Comparison of ENCODE assay signal across 17 cellular contexts in the genomic region with DNA sequence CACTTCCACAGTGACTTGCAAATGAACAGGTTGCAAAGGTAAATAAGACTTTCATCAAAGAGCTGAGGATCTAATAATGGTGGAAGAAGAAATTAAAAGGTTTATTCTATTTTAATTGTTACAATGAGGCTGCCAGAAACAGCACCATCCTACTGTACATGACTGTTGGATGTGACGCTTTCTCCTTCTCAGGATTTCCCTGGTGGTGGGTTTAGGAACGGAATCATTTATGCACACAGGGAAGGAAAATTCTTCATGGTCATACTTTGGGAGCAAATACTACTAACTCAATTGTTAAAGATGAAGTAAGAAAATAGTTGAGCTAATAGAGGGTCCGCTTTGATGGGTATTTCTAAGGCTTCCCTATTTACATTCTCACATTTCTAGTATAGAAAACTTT. TPM values are rescaled to one million over a fixed set of nuclear protein-coding genes. Genes with fewer than 3 reads are reported as not detected.
DNase-seq lines count a peak whose midpoint lies in the region; ATAC-seq, FAIRE-seq and TF ChIP-seq lines count a peak whose summit lies in the region.
"Had no signal": no experiment of that assay in that cellular context is flagged by ENCODE, and none has a peak within 500 bp of the region (broad histone marks: within the 10 kb centered on the region; RNA-seq: fewer than 3 reads in every experiment).

No MANE protein-coding gene starts in this region.

- TF ChIP-seq POLR2A in HepG2 (IDR thresholded peaks at IDR 0.05; ENCODE audit: insufficient read depth in 1 of 2, low read depth in 2 of 2, low read length in 2 of 2) (no peak), right lobe of liver (IDR thresholded peaks at IDR 0.05) (no peak)

- TF ChIP-seq RAD21 in HepG2 (CRISPR knock-in tag; IDR thresholded peaks at IDR 0.05) = no peak

- no peaks in the 10 kb centered on the region for H3K4me1 Mint-ChIP-seq in activated CD4-positive, alpha-beta T cell treated with anti-CD3 and anti-CD28 coated beads, Interleukin-2, amount 10 ng/mL, durations not matched to agents 7 days and 5 days
- H3K4me1 Mint-ChIP-seq: CD4-positive, CD25-positive, alpha-beta regulatory T cell had no signal

- in situ Hi-C loops in HepG2 (cut with HindIII; ENCODE audit: extremely low pct_ligation_motif_present, low pct_unique_long_range_greater_than_20kb) = no loop called here

- no peak overlapping the region for H3K27ac Mint-ChIP-seq in activated CD4-positive, alpha-beta T cell treated with anti-CD3 and anti-CD28 coated beads, Interleukin-2, amount 10 ng/mL, durations not matched to agents 7 days and 5 days
- H3K27ac Mint-ChIP-seq: B cell; CD4-positive, CD25-positive, alpha-beta regulatory T cell had no signal

- H3K27ac ChIP-seq in HepG2 (ENCODE audit: extremely low read length, insufficient read depth, low read length) (no peak overlapping the region), right lobe of liver (no peak overlapping the region), PC-3 (ENCODE audit: low read length) (no peak overlapping the region)

- no peak for DNase-seq in HepG2 (ENCODE audit: low spot score)
- DNase-seq in right lobe of liver = no peak
- DNase-seq in PC-3 = no peak
- DNase-seq in fibroblast of the aortic adventitia (ENCODE audit: low read depth) = no peak
- DNase-seq in activated CD4-positive, alpha-beta T cell treated with anti-CD3 and anti-CD28 coated beads, Interleukin-2, amount 10 ng/mL, durations not matched to agents 7 days and 5 days = no peak
- no peak for DNase-seq in NCI-H526 (lab: John Stamatoyannopoulos, UW)
- DNase-seq in NK-92 treated with Interleukin-12 subunit alpha and Interleukin-12 subunit beta, amount 100 ng/mL, for 24 hours (lab: John Stamatoyannopoulos, UW) = no peak
- DNase-seq: C1 segment of cervical spinal cord; Caco-2; CD4-positive, CD25-positive, alpha-beta regulatory T cell; DMS153; DND-41; EL had no signal

- H3K36me3 ChIP-seq in HepG2 (replicated peaks in 1 of 2; ENCODE audit: control insufficient read depth in 1 of 2, insufficient read depth in 2 of 2, low read length in 2 of 2) (no peaks in the 10 kb centered on the region), right lobe of liver (no peaks in the 10 kb centered on the region), PC-3 (ENCODE audit: low read depth, low read length) (no peaks in the 10 kb centered on the region)
- H3K36me3 ChIP-seq: HAP-1 had no signal

- FAIRE-seq in HepG2 (lab: Jason Lieb, UNC) = no peak
- FAIRE-seq: GM12891, H1 had no signal

- no peak overlapping the region for H3K4me3 Mint-ChIP-seq in activated CD4-positive, alpha-beta T cell treated with anti-CD3 and anti-CD28 coated beads, Interleukin-2, amount 10 ng/mL, durations not matched to agents 7 days and 5 days
- H3K4me3 Mint-ChIP-seq: B cell; CD4-positive, CD25-positive, alpha-beta regulatory T cell had no signal

- H3K4me1 ChIP-seq in HepG2 (ENCODE audit: insufficient read depth, low read length) (no peaks in the 10 kb centered on the region), right lobe of liver (no peaks in the 10 kb centered on the region), PC-3 (ENCODE audit: insufficient read depth, low read length) (no peaks in the 10 kb centered on the region)
- H3K4me1 ChIP-seq: Caco-2, HAP-1 had no signal

- TF ChIP-seq CTCF in HepG2 (CRISPR knock-in tag; IDR thresholded peaks at IDR 0.05) (no peak), right lobe of liver (IDR thresholded peaks at IDR 0.05) (no peak), PC-3 (conservative IDR thresholded peaks at IDR 0.05; ENCODE audit: low read depth, low read length) (0 out of 2 replicates have a peak, but pooled peaks have one; percentile 23), fibroblast of the aortic adventitia (IDR thresholded peaks at IDR 0.05; ENCODE audit: insufficient read depth, low read length) (peak; percentile 0)

- H3K27me3 Mint-ChIP-seq in activated CD4-positive, alpha-beta T cell treated with anti-CD3 and anti-CD28 coated beads, Interleukin-2, amount 10 ng/mL, durations not matched to agents 7 days and 5 days = no peaks in the 10 kb centered on the region
- H3K27me3 Mint-ChIP-seq: CD4-positive, CD25-positive, alpha-beta regulatory T cell had no signal

- H4K20me1 ChIP-seq in HepG2 (ENCODE audit: insufficient read depth, low read length) = no peaks in the 10 kb centered on the region
- no peaks in the 10 kb centered on the region for H4K20me1 ChIP-seq in PC-3 (ENCODE audit: low read length)

- ATAC-seq in HepG2 = peak; percentile 54
- ATAC-seq in right lobe of liver = no peak
- no peak for ATAC-seq in PC-3

- no peak overlapping the region for H3K9ac ChIP-seq in HepG2 (ENCODE audit: insufficient read depth, low read depth, low read length)
- no peak overlapping the region for H3K9ac ChIP-seq in PC-3 (ENCODE audit: low read length)

- CTCF ChIA-PET in HepG2 (lab: Yijun Ruan, JAX; ENCODE audit: low intra/inter-chr PET ratio, low total read pairs) = no interaction called here
- CTCF ChIA-PET in PC-3 (lab: Charles Lee) = interaction anchor here (0.6 kb wide), 1 partner anchor 1803 kb away, joined by 3 read pairs; no protein-coding TSS in a partner anchor
- CTCF ChIA-PET in activated CD4-positive, alpha-beta T cell treated with anti-CD3 and anti-CD28 coated beads, Interleukin-2, amount 10 ng/mL, durations not matched to agents 7 days and 5 days (lab: Charles Lee) = no interaction called here

- no peaks in the 10 kb centered on the region for H3K9me3 Mint-ChIP-seq in activated CD4-positive, alpha-beta T cell treated with anti-CD3 and anti-CD28 coated beads, Interleukin-2, amount 10 ng/mL, durations not matched to agents 7 days and 5 days
- H3K9me3 Mint-ChIP-seq: CD4-positive, CD25-positive, alpha-beta regulatory T cell had no signal

- no peaks in the 10 kb centered on the region for H3K36me3 Mint-ChIP-seq in activated CD4-positive, alpha-beta T cell treated with anti-CD3 and anti-CD28 coated beads, Interleukin-2, amount 10 ng/mL, durations not matched to agents 7 days and 5 days (ENCODE audit: low read depth)
- H3K36me3 Mint-ChIP-seq: CD4-positive, CD25-positive, alpha-beta regulatory T cell had no signal

- H3K4me3 ChIP-seq in HepG2 (replicated peaks in 1 of 3; ENCODE audit: insufficient read depth in 1 of 3, low read depth in 2 of 3, low read length in 3 of 3) = no peak overlapping the region
- no peak overlapping the region for H3K4me3 ChIP-seq in right lobe of liver
- H3K4me3 ChIP-seq in PC-3 (ENCODE audit: low read length) = no peak overlapping the region
- no peak overlapping the region for H3K4me3 ChIP-seq in fibroblast of the aortic adventitia (ENCODE audit: low read depth, low read length)
- H3K4me3 ChIP-seq: HAP-1 had no signal

- H3K27me3 ChIP-seq in HepG2 (ENCODE audit: control insufficient read depth in 1 of 2, insufficient read depth in 2 of 2, low read length in 2 of 2) (no peaks in the 10 kb centered on the region), right lobe of liver (no peaks in the 10 kb centered on the region), PC-3 (ENCODE audit: low read length) (no peaks in the 10 kb centered on the region)

- no peak overlapping the region for H2AFZ ChIP-seq in HepG2 (ENCODE audit: low read length)
- no peak overlapping the region for H2AFZ ChIP-seq in PC-3 (ENCODE audit: low read length)

- intact Hi-C loops in HepG2 (cut with micrococcal nuclease; ENCODE audit: unreplicated experiment) (no loop called here), right lobe of liver (cut with DNase I) (no loop called here), PC-3 (cut with micrococcal nuclease) (no loop called here)

- 36% methylated on average over 3 of the region's 3 CpGs for WGBS in HepG2 (ENCODE audit: low lambda C conversion rate)
- WGBS in right lobe of liver (ENCODE audit: insufficient coverage, low coverage, low lambda C conversion rate, missing lambda C conversion rate) = 88% methylated on average over 3 of the region's 3 CpGs

- no peaks in the 10 kb centered on the region for H3K9me3 ChIP-seq in HepG2 (ENCODE audit: low read length)
- H3K9me3 ChIP-seq in right lobe of liver = no peaks in the 10 kb centered on the region
- H3K9me3 ChIP-seq in PC-3 (ENCODE audit: low read length) = no peaks in the 10 kb centered on the region
- H3K9me3 ChIP-seq: Caco-2, HAP-1 had no signal

- BruUV-seq in HepG2 (replicated peaks; lab: Mats Ljungman, UMichigan) = no TSS peak
- no TSS peak for BruUV-seq in PC-3 (replicated peaks; lab: Mats Ljungman, UMichigan)

- H3K4me2 ChIP-seq in HepG2 (ENCODE audit: low read depth, low read length) (no peak overlapping the region), PC-3 (ENCODE audit: low read length) (no peak overlapping the region)

- TF ChIP-seq EP300 in HepG2 (IDR thresholded peaks at IDR 0.05; ENCODE audit: low read depth in 2 of 2, low read length in 2 of 2) = no peak
- TF ChIP-seq EP300 in HepG2 (CRISPR knock-in tag; IDR thresholded peaks at IDR 0.05; ENCODE audit: borderline replicate concordance) = no peak

- H3K9me2 ChIP-seq in PC-3 (replicated peaks; ENCODE audit: low read length) = no peaks in the 10 kb centered on the region

- H3F3A ChIP-seq in PC-3 (ENCODE audit: low read length, unreplicated experiment) = no peaks in the 10 kb centered on the region

- H3K79me2 ChIP-seq in HepG2 (ENCODE audit: insufficient read depth, low read length) (no peaks in the 10 kb centered on the region), PC-3 (ENCODE audit: low read length) (no peaks in the 10 kb centered on the region)

- POLR2A ChIA-PET in HepG2 (lab: Yijun Ruan, JAX) (no interaction called here), PC-3 (lab: Charles Lee; ENCODE audit: unreplicated experiment) (no interaction called here)
- POLR2A ChIA-PET in activated CD4-positive, alpha-beta T cell treated with anti-CD3 and anti-CD28 coated beads, Interleukin-2, amount 10 ng/mL, durations not matched to agents 7 days and 5 days (lab: Charles Lee) = no interaction called here

RNA-seq across cellular contexts. Expression of a gene that starts 22.2 kb away (rescaled TPM):
- total RNA-seq in HepG2 (2016; rRNA removed; fragmentation: Illumina TruSeq; extraction: Trizol) = 29.1 and 31.6 TPM in 2 replicates
- 106 and 118 TPM in 2 replicates for total RNA-seq in HepG2 (2016; cell fraction: cytosol; rRNA removed; fragmentation: Illumina TruSeq; extraction: Trizol; ENCODE audit: low read depth)
- total RNA-seq in HepG2 (2016; cell fraction: insoluble cytoplasmic fraction; rRNA removed; fragmentation: Illumina TruSeq; extraction: Trizol) = 34.1 and 38.8 TPM in 2 replicates
- total RNA-seq in HepG2 (2016; cell fraction: membrane; rRNA removed; fragmentation: Illumina TruSeq; extraction: Trizol) = 39.0 and 45.7 TPM in 2 replicates
- total RNA-seq in HepG2 (2016; cell fraction: nucleus; rRNA removed; fragmentation: Illumina TruSeq; extraction: Trizol) = 29.4 and 33.0 TPM in 2 replicates
- 15.2 and 17.0 TPM in 2 replicates for polyA plus RNA-seq in HepG2 (2011; rRNA removed)
- 3.0 and 4.8 TPM in 2 replicates for polyA plus RNA-seq in HepG2 (2011; cell fraction: cytosol; rRNA removed)
- polyA plus RNA-seq in HepG2 (2011; cell fraction: nucleus; rRNA removed) = 10.8 and 11.8 TPM in 2 replicates
- 16.4 and 30.2 TPM in 2 replicates for polyA plus RNA-seq in HepG2 (2012)
- 3.7 and 3.8 TPM in 2 replicates for polyA plus RNA-seq in HepG2 (2016; cell fraction: cytosol; fragmentation: Illumina TruSeq; extraction: Trizol; ENCODE audit: low read depth)
- polyA plus RNA-seq in HepG2 (2016; cell fraction: insoluble cytoplasmic fraction; fragmentation: Illumina TruSeq; extraction: Trizol; ENCODE audit: low read depth) = 29.2 and 32.0 TPM in 2 replicates
- 6.1 and 7.5 TPM in 2 replicates for polyA plus RNA-seq in HepG2 (2016; cell fraction: membrane; fragmentation: Illumina TruSeq; extraction: Trizol; ENCODE audit: low read depth)
- polyA plus RNA-seq in HepG2 (2016; cell fraction: nucleus; fragmentation: Illumina TruSeq; extraction: Trizol; ENCODE audit: insufficient read depth, low read depth) = 29.2 and 29.7 TPM in 2 replicates
- polyA minus RNA-seq in HepG2 (2011; rRNA and poly(A)+ RNA removed; ENCODE audit: low replicate concordance) = 2.5 and 6.1 TPM in 2 replicates
- polyA minus RNA-seq in HepG2 (2011; cell fraction: cytosol; rRNA and poly(A)+ RNA removed) = 10.2 and 17.9 TPM in 2 replicates
- polyA minus RNA-seq in HepG2 (2011; cell fraction: nucleus; rRNA and poly(A)+ RNA removed) = 88.0 and 131 TPM in 2 replicates
- 10 to 100 TPM; 16.5 to 33.6 (median 22.2) TPM for total RNA-seq in right lobe of liver
- 15.8 and 21.3 TPM in 2 replicates for total RNA-seq in PC-3 (2014; rRNA removed)
- total RNA-seq in fibroblast of the aortic adventitia (ENCODE audit: low replicate concordance) = 15.4 and 40.6 TPM in 2 replicates
- total RNA-seq in activated CD4-positive, alpha-beta T cell treated with anti-CD3 and anti-CD28 coated beads, Interleukin-2, amount 10 ng/mL, durations not matched to agents 7 days and 5 days = 10 to 100 TPM; 15.3 to 16.0 TPM

Comparison
In these comparisons a context has a peak if more than half of its experiments do, and no peak if none do; other contexts are left out.
1. CTCF ChIP-seq: peak in PC-3 (single experiment) and fibroblast of the aortic adventitia (single experiment); none in HepG2 (single experiment) and right lobe of liver (0 of 4).